28 cellular contexts compared by ENCODE assay signal in genomic region chr3:32850636-32851035, GRCh38. TPM values are rescaled to one million over a fixed set of nuclear protein-coding genes. Genes with fewer than 3 reads are reported as not detected.
DNase-seq lines count a peak whose midpoint lies in the region; TF ChIP-seq lines count a peak whose summit lies in the region.
"Had no signal": no experiment of that assay in that cellular context is flagged by ENCODE, and none has a peak within 500 bp of the region (broad histone marks: within the 10 kb centered on the region; RNA-seq: fewer than 3 reads in every experiment).

No MANE protein-coding gene starts in this region.

- H3K27me3 ChIP-seq in Loucy (ENCODE audit: insufficient read depth, low read length, poor library complexity, severe bottlenecking) (no peaks in the 10 kb centered on the region), ectodermal cell (ENCODE audit: control insufficient read depth, insufficient read depth, low read length, poor library complexity, severe bottlenecking) (no peaks in the 10 kb centered on the region), smooth muscle cell (ENCODE audit: low read depth) (no peaks in the 10 kb centered on the region)
- H3K27me3 ChIP-seq: upper lobe of left lung had no signal

- DNase-seq in smooth muscle cell (lab: John Stamatoyannopoulos, UW; ENCODE audit: unreplicated experiment) (no peak), anterior cingulate cortex (lab: John Stamatoyannopoulos, UW) (no peak), glomerular visceral epithelial cell (ENCODE audit: extremely low spot score) (no peak), NCI-H1694 treated with DMSO at 0.1 percent for 48 hours (lab: John Stamatoyannopoulos, UW) (no peak)
- DNase-seq: activated CD4-positive, alpha-beta T cell treated with anti-CD3 and anti-CD28 coated beads for 48 hours; activated T-cell treated with anti-CD3 and anti-CD28 coated beads for 4 hours; Caco-2; DMS53; effector memory CD4-positive, alpha-beta T cell; kidney glomerular epithelial cell; MV-4-11; NCI-H1436; NCI-H345; posterior cingulate gyrus; SIG-M5; stimulated activated CD4-positive, alpha-beta T cell treated with anti-CD3 and anti-CD28 coated beads, Interleukin-4, amount 100 ng/mL, for 4 hours; T-helper 9 cell; upper lobe of left lung; WERI-Rb-1 had no signal

- H3K9ac ChIP-seq in Loucy (ENCODE audit: low read depth, low read length, poor library complexity, severe bottlenecking) (no peak overlapping the region), smooth muscle cell (ENCODE audit: low read depth) (no peak overlapping the region)

- H3K9me3 ChIP-seq in Loucy (ENCODE audit: insufficient read depth, low read depth, low read length) (no peaks in the 10 kb centered on the region), ectodermal cell (ENCODE audit: control insufficient read depth, low read length) (no peaks in the 10 kb centered on the region), mesodermal cell (ENCODE audit: control insufficient read depth, low read length) (no peaks in the 10 kb centered on the region), smooth muscle cell (replicated peaks; ENCODE audit: low read depth) (no peaks in the 10 kb centered on the region)
- H3K9me3 ChIP-seq: Caco-2, HAP-1, upper lobe of left lung had no signal

- no peaks in the 10 kb centered on the region for H3K36me3 ChIP-seq in Loucy (ENCODE audit: insufficient read depth, low read length)
- H3K36me3 ChIP-seq in ectodermal cell (ENCODE audit: control insufficient read depth, insufficient read depth, low read length): no peaks in the 10 kb centered on the region
- peaks cover 17% of the 10 kb centered on the region for H3K36me3 ChIP-seq in mesodermal cell (ENCODE audit: control insufficient read depth, insufficient read depth, low read length)
- no peaks in the 10 kb centered on the region for H3K36me3 ChIP-seq in smooth muscle cell (ENCODE audit: low read depth)
- H3K36me3 ChIP-seq: HAP-1, upper lobe of left lung, WERI-Rb-1 had no signal

- TF ChIP-seq CTCF in Loucy (conservative IDR thresholded peaks at IDR 0.05; ENCODE audit: low read length) (no peak), smooth muscle cell (IDR thresholded peaks at IDR 0.05; ENCODE audit: borderline replicate concordance, insufficient read depth, poor library complexity, severe bottlenecking) (no peak)

- H3K9me2 ChIP-seq in Loucy (replicated peaks; ENCODE audit: low read depth, low read length): no peaks in the 10 kb centered on the region

- H3K4me3 ChIP-seq in Loucy (ENCODE audit: low read length, poor library complexity, severe bottlenecking) (no peak overlapping the region), ectodermal cell (ENCODE audit: insufficient read depth, low read depth, low read length) (no peak overlapping the region), mesodermal cell (ENCODE audit: extremely low read depth, insufficient read depth, low read length, poor library complexity, severe bottlenecking) (no peak overlapping the region), smooth muscle cell (no peak overlapping the region)
- H3K4me3 ChIP-seq: coronary artery, HAP-1, upper lobe of left lung had no signal

- H3K4me1 ChIP-seq in Loucy (ENCODE audit: insufficient read depth, low read length, poor library complexity, severe bottlenecking) (peaks cover 77% of the 10 kb centered on the region), ectodermal cell (ENCODE audit: control insufficient read depth, insufficient read depth, low read length) (peaks cover 64% of the 10 kb centered on the region), mesodermal cell (ENCODE audit: control insufficient read depth, insufficient read depth, low read length, poor library complexity, severe bottlenecking) (peaks cover 83% of the 10 kb centered on the region), smooth muscle cell (ENCODE audit: low read depth) (peaks cover 45% of the 10 kb centered on the region)

- H3K4me2 ChIP-seq in Loucy (ENCODE audit: low read depth, low read length, poor library complexity, severe bottlenecking) (peak overlapping the region; percentile 78), smooth muscle cell (peak overlapping the region; percentile 54)

- peaks cover 97% of the 10 kb centered on the region for H3K79me2 ChIP-seq in Loucy (ENCODE audit: insufficient read depth, low read length)
- peaks cover 4% of the 10 kb centered on the region for H3K79me2 ChIP-seq in smooth muscle cell (ENCODE audit: low read depth)

- peak overlapping the region; percentile 50 for H3K27ac ChIP-seq in ectodermal cell (ENCODE audit: insufficient read depth, low read depth, low read length, poor library complexity, severe bottlenecking)
- H3K27ac ChIP-seq in mesodermal cell (ENCODE audit: low read depth, low read length, severe bottlenecking): peak overlapping the region; percentile 77
- H3K27ac ChIP-seq in smooth muscle cell (ENCODE audit: low read depth): peak overlapping the region; percentile 55
- H3K27ac ChIP-seq: coronary artery, HL-60, upper lobe of left lung, WERI-Rb-1 had no signal

- WGBS in ectodermal cell, 2 experiments: 31 to 36% methylated on average over 4 of the region's 5 CpGs
- 20 to 46% methylated on average over 1 to 4 of the region's 5 CpGs for WGBS in mesodermal cell (ENCODE audit: insufficient coverage in 2 of 2), 2 experiments
- WGBS in smooth muscle cell (ENCODE audit: low lambda C conversion rate): 32% methylated on average over 5 of the region's 5 CpGs

- no peaks in the 10 kb centered on the region for H3F3A ChIP-seq in Loucy (ENCODE audit: low read depth)
- peaks cover 13% of the 10 kb centered on the region for H3F3A ChIP-seq in smooth muscle cell (ENCODE audit: low read depth)

- H4K20me1 ChIP-seq in Loucy (ENCODE audit: insufficient read depth, low read length, poor library complexity, severe bottlenecking) (peaks cover 6% of the 10 kb centered on the region), smooth muscle cell (ENCODE audit: low read depth) (no peaks in the 10 kb centered on the region)

- H2AFZ ChIP-seq in Loucy (ENCODE audit: low read length) (no peak overlapping the region), smooth muscle cell (ENCODE audit: low read depth) (no peak overlapping the region)

RNA-seq across cellular contexts. Expression of gene TRIM71, which starts 32.8 kb away (rescaled TPM):
- polyA plus RNA-seq in ectodermal cell (2013, experiment 1 of 4): 75.5 TPM
- 94.6 TPM for polyA plus RNA-seq in ectodermal cell (2013, experiment 2 of 4)
- polyA plus RNA-seq in ectodermal cell (2013, experiment 3 of 4): 44.5 TPM
- 48.2 TPM for polyA plus RNA-seq in ectodermal cell (2013, experiment 4 of 4)
- polyA plus RNA-seq in mesodermal cell (2013, experiment 1 of 2): 20.3 TPM
- 18.1 TPM for polyA plus RNA-seq in mesodermal cell (2013, experiment 2 of 2)
- 1.1 and 1.3 TPM in 2 replicates for total RNA-seq in smooth muscle cell
- polyA plus RNA-seq in smooth muscle cell: 0.19 and 0.47 TPM in 2 replicates
- total RNA-seq: glomerular endothelial cell; LHCN-M2; natural killer cell treated with Interleukin-12 subunit alpha and Interleukin-12 subunit beta and Interleukin-15 and Interleukin-18, amount 100 ng/mL, for 72 hours had no signal
